In the genomic region with DNA sequence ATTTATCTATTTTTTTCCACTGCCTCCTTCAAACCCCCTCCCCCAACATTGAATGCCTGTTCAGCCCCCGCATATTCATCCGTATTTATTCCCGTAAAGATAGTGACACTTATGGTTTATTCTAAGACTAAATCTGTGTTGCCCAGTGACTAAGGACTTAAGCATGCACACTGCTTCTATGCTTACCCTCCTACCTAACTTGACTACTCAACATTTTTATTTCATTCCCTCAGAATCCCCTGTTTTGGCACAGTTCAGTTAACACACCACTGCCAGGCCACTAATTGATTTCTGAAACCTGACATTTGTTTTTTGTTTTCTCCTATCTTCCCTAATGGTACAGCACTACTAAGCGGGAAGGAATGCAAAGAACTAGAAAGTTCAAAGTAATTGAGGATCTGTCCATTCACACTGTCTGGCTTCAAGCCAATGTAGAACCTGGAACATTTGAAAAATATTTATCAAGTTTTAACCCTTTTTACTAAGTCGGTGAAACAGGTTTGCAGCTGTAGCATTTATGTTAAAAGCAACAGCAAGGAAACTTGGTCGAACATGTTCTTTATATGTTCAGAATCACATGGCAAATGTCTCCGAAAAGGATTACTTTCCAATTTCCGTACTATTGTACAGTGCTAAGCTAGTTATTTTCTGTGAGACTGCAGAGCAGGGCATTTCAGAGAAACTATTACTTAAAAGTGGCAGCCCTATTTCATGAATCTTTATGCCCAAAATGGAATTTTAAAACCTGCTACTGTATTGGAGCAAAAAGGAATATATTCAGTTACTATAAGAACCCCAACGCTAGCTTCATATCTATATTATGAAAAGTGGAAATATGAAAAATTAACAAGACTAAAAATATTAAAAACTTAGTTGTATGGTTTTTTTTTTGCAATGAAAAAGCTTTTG, we compare ENCODE assay signal across 11 cellular contexts. TPM values are rescaled to one million over a fixed set of nuclear protein-coding genes. Genes with fewer than 3 reads are reported as not detected.
A peak's percentile ranks its signal among the peaks of the same experiment; 100 is the strongest.
DNase-seq lines count a peak whose midpoint lies in the region; ATAC-seq, FAIRE-seq and TF ChIP-seq lines count a peak whose summit lies in the region.
"Had no signal": no experiment of that assay in that cellular context is flagged by ENCODE, and none has a peak within 500 bp of the region (broad histone marks: within the 10 kb centered on the region; RNA-seq: fewer than 3 reads in every experiment).

No MANE protein-coding gene starts in this region.

- intact Hi-C loops in thyroid gland (cut with DNase I), result loop anchor here (10.0 kb wide), 2 partner anchors 242 to 648 kb away; no protein-coding TSS in a partner anchor

- no peak for ATAC-seq in HG03045 (IDR thresholded peaks at IDR 0.05; ENCODE audit: unreplicated experiment)
- no peak for ATAC-seq in HG03442 (IDR thresholded peaks at IDR 0.05; ENCODE audit: unreplicated experiment)
- ATAC-seq in GM21381 (IDR thresholded peaks at IDR 0.05; ENCODE audit: unreplicated experiment), result no peak
- ATAC-seq: left ventricle myocardium superior; stimulated activated memory B cell treated with anti-CD40 and anti-IgM and Interleukin-4, amounts not matched to agents 10 μg/mL and 1 μg/mL and 100 μg/mL, for 72 hours had no signal

- FAIRE-seq in H54 (lab: Jason Lieb, UNC), result peak; percentile 95
- FAIRE-seq: TTC549 had no signal

- WGBS in thyroid gland, 2 donors, result 88 to 89% methylated on average over 9 of the region's 9 CpGs

- no peaks in the 10 kb centered on the region for H3K4me1 ChIP-seq in thyroid gland

- DNase-seq in H54 (ENCODE audit: insufficient read length, low spot score), result peak; percentile 31
- peak; percentile 76 for DNase-seq in RWPE1 (ENCODE audit: low spot score)
- DNase-seq in fibroblast of the conjunctiva (ENCODE audit: low read depth), result peak; percentile 44
- no peak for DNase-seq in thyroid gland
- DNase-seq: left ventricle myocardium superior had no signal

- TF ChIP-seq CTCF in RWPE1 (conservative IDR thresholded peaks at IDR 0.05; ENCODE audit: low read depth) (no peak), thyroid gland (IDR thresholded peaks at IDR 0.05) (no peak)

- no peak for TF ChIP-seq POLR2A in H54 (IDR thresholded peaks at IDR 0.05; ENCODE audit: low read depth, low read length)
- TF ChIP-seq POLR2A in thyroid gland (IDR thresholded peaks at IDR 0.05), result no peak

- no peak overlapping the region for H3K27ac ChIP-seq in RWPE1
- peak overlapping the region in 13 of 21 experiments; percentile 5 to 94 (median 53) for H3K27ac ChIP-seq in skin epidermis
- H3K27ac ChIP-seq in thyroid gland, result no peak overlapping the region

- peak overlapping the region in 1 of 7 experiments; percentile 80 for H3K4me3 ChIP-seq in skin epidermis
- H3K4me3 ChIP-seq in thyroid gland (replicated peaks in 1 of 3), result no peak overlapping the region

- POLR2A ChIA-PET in RWPE1 (lab: Yijun Ruan, JAX; ENCODE audit: low non-redundant PET), result interaction anchor here (0.8 kb wide), 1 partner anchor 78 kb away, joined by 3 read pairs; no protein-coding TSS in a partner anchor

- H3K27me3 ChIP-seq in thyroid gland, result no peaks in the 10 kb centered on the region

- no peaks in the 10 kb centered on the region for H3K9me3 ChIP-seq in thyroid gland

- H3K36me3 ChIP-seq in thyroid gland, result no peaks in the 10 kb centered on the region

- CTCF ChIA-PET in RWPE1 (lab: Yijun Ruan, JAX), result interaction anchor here (0.5 kb wide), 1 partner anchor 73 kb away, joined by 3 read pairs; no protein-coding TSS in a partner anchor

RNA-seq across cellular contexts. Expression of gene KLF5, which starts 2.5 kb away (rescaled TPM):
- 10 to 100 TPM; 15.6 to 37.2 (median 23.6) TPM for total RNA-seq in thyroid gland

Comparison
In these comparisons a context has a peak if more than half of its experiments do, and no peak if none do; other contexts are left out.
1. DNase-seq: peak in H54 (single experiment), RWPE1 (single experiment) and fibroblast of the conjunctiva (single experiment); none in thyroid gland (0 of 2).
2. H3K27ac ChIP-seq: peak in skin epidermis (13 of 21); none in RWPE1 (single experiment) and thyroid gland (0 of 3).